11 cellular contexts compared by ENCODE assay signal in the genomic region with DNA sequence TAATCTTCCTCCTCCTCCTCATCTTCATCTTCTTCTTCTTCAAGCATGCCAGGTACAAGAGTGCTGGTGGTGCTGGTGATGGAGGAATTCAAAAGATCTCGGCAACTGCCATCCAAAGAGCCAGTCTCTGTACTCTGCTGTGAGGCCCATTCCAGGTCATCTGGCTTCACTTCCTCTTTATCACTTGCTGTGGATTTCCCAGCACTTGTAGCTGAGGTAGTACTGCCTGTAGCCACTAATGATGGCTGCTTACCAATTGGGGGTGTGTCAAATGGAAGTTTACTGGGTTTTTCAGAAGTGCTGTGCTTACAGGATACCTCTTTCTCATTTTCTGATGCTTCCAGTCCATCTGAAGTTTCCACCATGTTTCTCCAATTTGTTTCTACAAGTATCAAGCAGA. TPM values are rescaled to one million over a fixed set of nuclear protein-coding genes. Genes with fewer than 3 reads are reported as not detected.
DNase-seq lines count a peak whose midpoint lies in the region; ATAC-seq and TF ChIP-seq lines count a peak whose summit lies in the region.
"Had no signal": no experiment of that assay in that cellular context is flagged by ENCODE, and none has a peak within 500 bp of the region (broad histone marks: within the 10 kb centered on the region; RNA-seq: fewer than 3 reads in every experiment).

No MANE protein-coding gene starts in this region.

- POLR2A ChIA-PET in activated CD4-positive, alpha-beta T cell treated with anti-CD3 and anti-CD28 coated beads for 36 hours (lab: Charles Lee) = interaction anchor here (0.6 kb wide), 1 partner anchor 422 kb away, joined by 9 read pairs; no protein-coding TSS in a partner anchor

- no peak for DNase-seq in Right ventricle myocardium inferior (ENCODE audit: missing footprints)
- DNase-seq in right atrium auricular region (ENCODE audit: low spot score) = no peak
- DNase-seq in OCI-M1 (lab: John Stamatoyannopoulos, UW) = peak; percentile 44
- DNase-seq in upper lobe of right lung = no peak
- no peak for DNase-seq in activated CD4-positive, alpha-beta T cell treated with anti-CD3 and anti-CD28 coated beads for 36 hours
- no peak for DNase-seq in GM13977 (ENCODE audit: low spot score)
- DNase-seq in NCI-H526 (lab: John Stamatoyannopoulos, UW) = no peak
- DNase-seq: T-helper 9 cell had no signal

- no peaks in the 10 kb centered on the region for H3K27me3 Mint-ChIP-seq in activated CD4-positive, alpha-beta T cell treated with anti-CD3 and anti-CD28 coated beads for 36 hours
- H3K27me3 Mint-ChIP-seq: progenitor cell of endocrine pancreas had no signal

- intact Hi-C loops in Right ventricle myocardium inferior (cut with DNase I) = no loop called here
- intact Hi-C loops in upper lobe of right lung (cut with DNase I) = no loop called here
- intact Hi-C loops in activated CD4-positive, alpha-beta T cell treated with anti-CD3 and anti-CD28 coated beads for 36 hours (cut with DNase I, micrococcal nuclease) = no loop called here

- H3K27ac Mint-ChIP-seq in activated CD4-positive, alpha-beta T cell treated with anti-CD3 and anti-CD28 coated beads for 36 hours = no peak overlapping the region
- H3K27ac Mint-ChIP-seq: activated naive CD4-positive, alpha-beta T cell treated with anti-CD3 and anti-CD28 coated beads, Interleukin-2, amount 50 U/mL, for 72 hours had no signal

- no peaks in the 10 kb centered on the region for H3K27me3 ChIP-seq in right atrium auricular region
- no peaks in the 10 kb centered on the region for H3K27me3 ChIP-seq in upper lobe of right lung

- no peaks in the 10 kb centered on the region for H3K4me1 Mint-ChIP-seq in activated CD4-positive, alpha-beta T cell treated with anti-CD3 and anti-CD28 coated beads for 36 hours

- H3K9me3 ChIP-seq in right atrium auricular region (no peaks in the 10 kb centered on the region), upper lobe of right lung (no peaks in the 10 kb centered on the region)

- H3K36me3 Mint-ChIP-seq in activated CD4-positive, alpha-beta T cell treated with anti-CD3 and anti-CD28 coated beads for 36 hours (ENCODE audit: low read depth) = peaks cover 34% of the 10 kb centered on the region

- H3K27ac ChIP-seq in right atrium auricular region (no peak overlapping the region), upper lobe of right lung (no peak overlapping the region)

- no peaks in the 10 kb centered on the region for H3K4me1 ChIP-seq in right atrium auricular region
- H3K4me1 ChIP-seq in upper lobe of right lung = no peaks in the 10 kb centered on the region

- CTCF ChIA-PET in activated CD4-positive, alpha-beta T cell treated with anti-CD3 and anti-CD28 coated beads for 36 hours (lab: Charles Lee) = interaction anchor here (0.7 kb wide), 1 partner anchor 28 kb away, joined by 3 read pairs; no protein-coding TSS in a partner anchor

- peak; percentile 70 for ATAC-seq in Right ventricle myocardium inferior
- ATAC-seq in HG03095 (IDR thresholded peaks at IDR 0.05; ENCODE audit: unreplicated experiment) = peak; percentile 89
- peak; percentile 61 for ATAC-seq in upper lobe of right lung
- ATAC-seq in activated CD4-positive, alpha-beta T cell treated with anti-CD3 and anti-CD28 coated beads for 36 hours = no peak
- ATAC-seq: activated naive CD4-positive, alpha-beta T cell treated with anti-CD3 and anti-CD28 coated beads, Interleukin-2, amount 50 U/mL, for 72 hours had no signal

- H3K36me3 ChIP-seq in right atrium auricular region (peaks cover 43% of the 10 kb centered on the region), upper lobe of right lung (peaks cover 69% of the 10 kb centered on the region)

- in situ Hi-C loops in GM13977 (cut with MboI; ENCODE audit: low pct_unique_long_range_greater_than_20kb, low sequenced_read_pairs, unreplicated experiment) = no loop called here

- H3K4me3 ChIP-seq in right atrium auricular region (no peak overlapping the region), upper lobe of right lung (no peak overlapping the region)

- no peaks in the 10 kb centered on the region for H3K9me3 Mint-ChIP-seq in activated CD4-positive, alpha-beta T cell treated with anti-CD3 and anti-CD28 coated beads for 36 hours (ENCODE audit: low read depth)
- H3K9me3 Mint-ChIP-seq: activated naive CD4-positive, alpha-beta T cell treated with anti-CD3 and anti-CD28 coated beads, Interleukin-2, amount 50 U/mL, for 72 hours had no signal

- no peak overlapping the region for H3K4me3 Mint-ChIP-seq in activated CD4-positive, alpha-beta T cell treated with anti-CD3 and anti-CD28 coated beads for 36 hours

- TF ChIP-seq CTCF in right atrium auricular region (IDR thresholded peaks at IDR 0.05) (no peak), upper lobe of right lung (IDR thresholded peaks at IDR 0.05) (no peak), GM13977 (IDR thresholded peaks at IDR 0.05; ENCODE audit: extremely low read depth, insufficient read depth, missing control alignments) (no peak)

RNA-seq across cellular contexts. Expression of a gene that starts 28.8 kb away (rescaled TPM):
- total RNA-seq in Right ventricle myocardium inferior (1.5 TPM), right atrium auricular region (1 to 10 TPM; 4.9 to 5.3 TPM), upper lobe of right lung (0.32 TPM)
- total RNA-seq in activated CD4-positive, alpha-beta T cell treated with anti-CD3 and anti-CD28 coated beads for 36 hours = 1 to 10 TPM; 1.4 TPM

RNA-seq across cellular contexts. Expression of a gene that starts 53.7 kb away (rescaled TPM):
- total RNA-seq in Right ventricle myocardium inferior = 34.2 TPM
- 10 to 100 TPM; 21.8 to 23.0 TPM for total RNA-seq in right atrium auricular region
- 119 TPM for total RNA-seq in upper lobe of right lung
- 10 to 100 TPM; 22.4 to 36.8 TPM for total RNA-seq in activated CD4-positive, alpha-beta T cell treated with anti-CD3 and anti-CD28 coated beads for 36 hours
